ENCODE assay signal across 18 cellular contexts in the genomic region with DNA sequence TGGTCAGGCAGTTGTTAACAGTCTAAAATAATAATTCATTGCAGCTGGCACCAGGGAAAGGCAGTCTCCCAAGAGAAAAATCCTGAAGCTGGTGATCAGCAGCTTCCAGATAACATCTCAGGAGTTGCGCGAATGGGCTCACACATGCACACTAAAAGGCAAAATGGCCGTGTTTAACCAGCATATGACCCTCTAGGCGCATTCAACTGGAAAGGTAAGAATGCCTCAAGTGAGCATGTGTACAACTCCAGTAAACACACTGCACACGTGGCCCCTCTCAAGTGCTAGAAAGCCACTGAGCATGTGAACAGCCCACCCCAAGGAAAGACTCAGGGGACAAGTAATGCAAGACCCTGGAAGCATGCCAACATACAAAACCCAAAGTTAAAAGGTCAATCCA.
"Had no signal": no experiment of that assay in that cellular context is flagged by ENCODE, and none has a peak within 500 bp of the region (broad histone marks: within the 10 kb centered on the region; RNA-seq: fewer than 3 reads in every experiment).

No MANE protein-coding gene starts in this region.

- H3K4me1 ChIP-seq: body of pancreas had no signal

- H3K27ac ChIP-seq: body of pancreas, tibial nerve had no signal

- H3K27me3 ChIP-seq: body of pancreas, tibial nerve had no signal

- DNase-seq: activated CD4-positive, alpha-beta T cell treated with anti-CD3 and anti-CD28 coated beads, Interleukin-2, amount 10 ng/mL, durations not matched to agents 24 days and 14 days; activated CD4-positive, CD25-positive, alpha-beta regulatory T cell; activated CD8-positive, alpha-beta T cell treated with anti-CD3 and anti-CD28 coated beads, Interleukin-2, amount 10 ng/mL, durations not matched to agents 7 days and 5 days; activated naive CD4-positive, alpha-beta T cell treated with anti-CD3 and anti-CD28 coated beads for 36 hours; activated T-cell treated with anti-CD3 and anti-CD28 coated beads, Interleukin-2, amount 50 U/mL, for 24 hours; body of pancreas; dermis blood vessel endothelial cell; effector memory CD4-positive, alpha-beta T cell; immature natural killer cell; kidney glomerular epithelial cell; left ventricle myocardium superior; occipital lobe; posterior cingulate gyrus; stimulated activated CD4-positive, alpha-beta T cell treated with anti-CD3 and anti-CD28 coated beads, Interleukin-12 subunit alpha, Interleukin-12 subunit beta, amount 100 ng/mL, for 4 hours; stimulated activated CD4-positive, alpha-beta T cell treated with anti-CD3 and anti-CD28 coated beads, Interleukin-1b, Interleukin-23, amount 100 ng/mL, for 48 hours; stimulated activated CD8-positive, alpha-beta memory T cell treated with anti-CD3 and anti-CD28 coated beads, Interleukin-4, amount 100 ng/mL, for 48 hours; stimulated activated naive CD4-positive, alpha-beta T cell had no signal

- H3K36me3 ChIP-seq: tibial nerve had no signal

- ATAC-seq: activated CD8-positive, alpha-beta T cell treated with anti-CD3 and anti-CD28 coated beads, Interleukin-2, amount 10 ng/mL, durations not matched to agents 7 days and 5 days; body of pancreas; left ventricle myocardium superior had no signal

- H3K4me3 ChIP-seq: body of pancreas, tibial nerve had no signal

- H3K9me3 ChIP-seq: body of pancreas, tibial nerve had no signal
